9 cellular contexts compared by ENCODE assay signal in genomic region chr1:46622341-46622740, GRCh38. TPM values are rescaled to one million over a fixed set of nuclear protein-coding genes. Genes with fewer than 3 reads are reported as not detected.
DNase-seq lines count a peak whose midpoint lies in the region; ATAC-seq, FAIRE-seq and TF ChIP-seq lines count a peak whose summit lies in the region.
"Had no signal": no experiment of that assay in that cellular context is flagged by ENCODE, and none has a peak within 500 bp of the region (broad histone marks: within the 10 kb centered on the region; RNA-seq: fewer than 3 reads in every experiment).

No MANE protein-coding gene starts in this region.

- no peaks in the 10 kb centered on the region for H3K36me3 Mint-ChIP-seq in WTC11

- H3K9me3 Mint-ChIP-seq in WTC11 = no peaks in the 10 kb centered on the region

- no peak overlapping the region for H3K4me3 Mint-ChIP-seq in WTC11

- POLR2A ChIA-PET in WTC11 (lab: Charles Lee) = interaction anchor here (0.5 to 0.6 kb wide), 2 partner anchors 18 to 59 kb away, joined by 3 read pairs; no protein-coding TSS in a partner anchor

- no peak overlapping the region for H3K27ac Mint-ChIP-seq in WTC11

- no peaks in the 10 kb centered on the region for H3K36me3 ChIP-seq in left lung

- no peak overlapping the region for H3K27ac ChIP-seq in left lung

- no peak overlapping the region for H3K4me3 ChIP-seq in left lung

- peak; percentile 93 for ATAC-seq in WTC11
- ATAC-seq in left lung = peak; percentile 76
- no peak for ATAC-seq in GM19035 (IDR thresholded peaks at IDR 0.05; ENCODE audit: unreplicated experiment)
- ATAC-seq: right cardiac atrium had no signal

- DNase-seq in COLO668 (lab: John Stamatoyannopoulos, UW; ENCODE audit: unreplicated experiment) = peak; percentile 41
- peak; percentile 40 for DNase-seq in HTR-8/SVneo (ENCODE audit: insufficient read length, low spot score)
- DNase-seq in WTC11 (ENCODE audit: low spot score) = peak; percentile 59
- no peak for DNase-seq in left lung
- no peak for DNase-seq in SK-N-DZ (ENCODE audit: low spot score)
- no peak for DNase-seq in NCI-H2171 treated with DMSO at 0.1 percent for 48 hours (lab: John Stamatoyannopoulos, UW)
- DNase-seq in ureter (ENCODE audit: low spot score) = no peak

- CTCF ChIA-PET in WTC11 (lab: Charles Lee) = interaction anchor here (0.6 to 3.7 kb wide), 25 partner anchors 8 to 557 kb away, joined by 3 to 18 read pairs (median 4); partner anchors contain the start of genes ATPAF1, EFCAB14 and MKNK1

- intact Hi-C loops in left lung (cut with DNase I) = loop anchor here in 1 of 2 donors (10.0 kb wide), 1 partner anchor 102 kb away; no protein-coding TSS in a partner anchor

- peaks cover 21% of the 10 kb centered on the region for H3K27me3 Mint-ChIP-seq in WTC11 (ENCODE audit: low read depth)

- peaks cover 0 to 2% of the 10 kb centered on the region in 2 donors for H3K4me1 ChIP-seq in left lung

- no peaks in the 10 kb centered on the region for H3K9me3 ChIP-seq in left lung

- peaks cover 5% of the 10 kb centered on the region for H3K4me1 Mint-ChIP-seq in WTC11

- FAIRE-seq in HTR-8/SVneo (lab: Jason Lieb, UNC) = no peak

- H3K27me3 ChIP-seq in left lung = no peaks in the 10 kb centered on the region

- TF ChIP-seq CTCF in WTC11 (IDR thresholded peaks at IDR 0.05) (peak; percentile 23; the same call in 1 of the 2 replicates), left lung (IDR thresholded peaks at IDR 0.05) (peak; percentile 19 to 31)

TF ChIP-seq in WTC11, 78 proteins besides CTCF, POLR2A, EP300 and RAD21:
- no peak for TF ChIP-seq TP53 (CRISPR knock-in tag; IDR thresholded peaks at IDR 0.05)
- TF ChIP-seq, protein P1, sequence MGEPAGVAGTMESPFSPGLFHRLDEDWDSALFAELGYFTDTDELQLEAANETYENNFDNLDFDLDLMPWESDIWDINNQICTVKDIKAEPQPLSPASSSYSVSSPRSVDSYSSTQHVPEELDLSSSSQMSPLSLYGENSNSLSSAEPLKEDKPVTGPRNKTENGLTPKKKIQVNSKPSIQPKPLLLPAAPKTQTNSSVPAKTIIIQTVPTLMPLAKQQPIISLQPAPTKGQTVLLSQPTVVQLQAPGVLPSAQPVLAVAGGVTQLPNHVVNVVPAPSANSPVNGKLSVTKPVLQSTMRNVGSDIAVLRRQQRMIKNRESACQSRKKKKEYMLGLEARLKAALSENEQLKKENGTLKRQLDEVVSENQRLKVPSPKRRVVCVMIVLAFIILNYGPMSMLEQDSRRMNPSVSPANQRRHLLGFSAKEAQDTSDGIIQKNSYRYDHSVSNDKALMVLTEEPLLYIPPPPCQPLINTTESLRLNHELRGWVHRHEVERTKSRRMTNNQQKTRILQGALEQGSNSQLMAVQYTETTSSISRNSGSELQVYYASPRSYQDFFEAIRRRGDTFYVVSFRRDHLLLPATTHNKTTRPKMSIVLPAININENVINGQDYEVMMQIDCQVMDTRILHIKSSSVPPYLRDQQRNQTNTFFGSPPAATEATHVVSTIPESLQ (CRISPR knock-in tag; IDR thresholded peaks at IDR 0.05) = no peak
- no peak for TF ChIP-seq RORB (CRISPR knock-in tag; IDR thresholded peaks at IDR 0.05)
- TF ChIP-seq ZNF281 (CRISPR knock-in tag; IDR thresholded peaks at IDR 0.05) = no peak
- no peak for TF ChIP-seq ETV6 (CRISPR knock-in tag; IDR thresholded peaks at IDR 0.05)
- TF ChIP-seq EMX1 (CRISPR knock-in tag; IDR thresholded peaks at IDR 0.05) = no peak
- TF ChIP-seq FOXJ3 (CRISPR knock-in tag; IDR thresholded peaks at IDR 0.05; ENCODE audit: borderline replicate concordance) = no peak
- TF ChIP-seq, protein P2, sequence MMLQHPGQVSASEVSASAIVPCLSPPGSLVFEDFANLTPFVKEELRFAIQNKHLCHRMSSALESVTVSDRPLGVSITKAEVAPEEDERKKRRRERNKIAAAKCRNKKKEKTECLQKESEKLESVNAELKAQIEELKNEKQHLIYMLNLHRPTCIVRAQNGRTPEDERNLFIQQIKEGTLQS (CRISPR knock-in tag; conservative IDR thresholded peaks at IDR 0.05) = no peak
- TF ChIP-seq ZNF232 (CRISPR knock-in tag; IDR thresholded peaks at IDR 0.05) = no peak
- no peak for TF ChIP-seq OVOL2 (CRISPR knock-in tag; IDR thresholded peaks at IDR 0.05; ENCODE audit: borderline replicate concordance)
- TF ChIP-seq PREB (CRISPR knock-in tag; IDR thresholded peaks at IDR 0.05; ENCODE audit: borderline replicate concordance) = no peak
- TF ChIP-seq, protein P3, sequence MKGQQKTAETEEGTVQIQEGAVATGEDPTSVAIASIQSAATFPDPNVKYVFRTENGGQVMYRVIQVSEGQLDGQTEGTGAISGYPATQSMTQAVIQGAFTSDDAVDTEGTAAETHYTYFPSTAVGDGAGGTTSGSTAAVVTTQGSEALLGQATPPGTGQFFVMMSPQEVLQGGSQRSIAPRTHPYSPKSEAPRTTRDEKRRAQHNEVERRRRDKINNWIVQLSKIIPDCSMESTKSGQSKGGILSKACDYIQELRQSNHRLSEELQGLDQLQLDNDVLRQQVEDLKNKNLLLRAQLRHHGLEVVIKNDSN (CRISPR knock-in tag; IDR thresholded peaks at IDR 0.05) = no peak
- no peak for TF ChIP-seq ESRRA (CRISPR knock-in tag; IDR thresholded peaks at IDR 0.05; ENCODE audit: borderline replicate concordance)
TF ChIP-seq in WTC11: peak in this region for 0.

RNA-seq across cellular contexts. Expression of gene MOB3C, which starts 5.7 kb away (rescaled TPM):
- 3.1 to 4.0 TPM (median 3.4 TPM) in 3 replicates for total RNA-seq in WTC11 (2021)
- 10 to 100 TPM; 16.0 to 21.3 TPM for total RNA-seq in left lung
- 0.55 and 2.5 TPM in 2 replicates for polyA plus RNA-seq in SK-N-DZ (2014; cell fraction: cytosol; rRNA removed)
- polyA plus RNA-seq in SK-N-DZ (2014; cell fraction: nucleus; rRNA removed) = 0.57 and 1.0 TPM in 2 replicates
- total RNA-seq in ureter = 27.9 TPM

RNA-seq across cellular contexts. Expression of gene MKNK1, which starts 18.3 kb away (rescaled TPM):
- 17.5 to 18.6 TPM (median 18.0 TPM) in 3 replicates for total RNA-seq in WTC11 (2021)
- 10 to 100 TPM; 42.2 to 96.0 TPM for total RNA-seq in left lung
- 8.6 and 10.1 TPM in 2 replicates for polyA plus RNA-seq in SK-N-DZ (2014; cell fraction: cytosol; rRNA removed)
- 11.6 and 18.1 TPM in 2 replicates for polyA plus RNA-seq in SK-N-DZ (2014; cell fraction: nucleus; rRNA removed)
- total RNA-seq in ureter = 66.9 TPM

RNA-seq across cellular contexts. Expression of gene ATPAF1, which starts 45.8 kb away (rescaled TPM):
- total RNA-seq in WTC11 (2021) (35.7 to 45.5 TPM (median 44.5 TPM) in 3 replicates), left lung (10 to 100 TPM; 34.3 to 45.2 TPM), ureter (42.5 TPM)
- polyA plus RNA-seq in SK-N-DZ (2014; cell fraction: cytosol; rRNA removed) = 55.8 and 69.4 TPM in 2 replicates
- 38.6 and 41.8 TPM in 2 replicates for polyA plus RNA-seq in SK-N-DZ (2014; cell fraction: nucleus; rRNA removed)

RNA-seq across cellular contexts. Expression of gene TEX38, which starts 49.3 kb away (rescaled TPM):
- total RNA-seq in WTC11 (2021) = 0.17 to 0.21 TPM (median 0.18 TPM) in 3 replicates
- total RNA-seq in left lung = not detected
- polyA plus RNA-seq in SK-N-DZ (2014; cell fraction: cytosol; rRNA removed) = not detected in 2 replicates
- polyA plus RNA-seq in SK-N-DZ (2014; cell fraction: nucleus; rRNA removed) = not detected in 2 replicates
- 0.39 TPM for total RNA-seq in ureter
- total RNA-seq: right cardiac atrium had no signal

Comparison
In these comparisons a context has a peak if more than half of its experiments do, and no peak if none do; other contexts are left out.
1. DNase-seq: peak in COLO668 (single experiment), HTR-8/SVneo (single experiment) and WTC11 (single experiment); none in left lung (0 of 2), SK-N-DZ (single experiment), NCI-H2171 treated with DMSO at 0.1 percent for 48 hours (single experiment) and ureter (single experiment).